ENCODE assay signal across 13 cellular contexts in the genomic region with DNA sequence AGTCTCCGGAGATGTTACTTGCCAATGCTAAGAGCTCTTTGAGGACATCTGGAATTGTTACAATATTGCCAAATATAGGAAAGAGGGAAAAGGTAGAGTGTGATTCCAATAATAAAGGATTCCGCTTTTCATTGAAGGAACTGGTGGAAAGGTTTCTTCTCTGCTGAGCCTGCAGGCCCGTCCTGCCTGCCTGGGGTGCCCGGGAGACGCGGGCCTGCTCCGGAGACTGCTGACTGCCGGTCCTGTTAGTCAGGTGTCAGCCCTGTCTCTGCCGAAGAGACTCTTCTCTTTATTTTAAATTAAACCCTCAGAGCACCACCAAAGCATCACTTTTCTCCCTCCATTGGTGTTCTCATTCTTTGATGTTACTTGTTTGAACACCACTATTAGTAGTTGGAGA. TPM values are rescaled to one million over a fixed set of nuclear protein-coding genes. Genes with fewer than 3 reads are reported as not detected.
A peak's percentile ranks its signal among the peaks of the same experiment; 100 is the strongest.
DNase-seq lines count a peak whose midpoint lies in the region; ATAC-seq and TF ChIP-seq lines count a peak whose summit lies in the region.
"Had no signal": no experiment of that assay in that cellular context is flagged by ENCODE, and none has a peak within 500 bp of the region (broad histone marks: within the 10 kb centered on the region; RNA-seq: fewer than 3 reads in every experiment).

No MANE protein-coding gene starts in this region.

- H3K4me3 Mint-ChIP-seq in T-helper 17 cell, result peak overlapping the region; percentile 77
- peak overlapping the region in 1 of 2 donors; percentile 31 for H3K4me3 Mint-ChIP-seq in effector memory CD8-positive, alpha-beta T cell
- no peak overlapping the region for H3K4me3 Mint-ChIP-seq in stimulated activated naive B cell treated with anti-CD40 and anti-IgM and Interleukin-4, amounts not matched to agents 10 μg/mL and 1 μg/mL and 100 μg/mL, for 72 hours

- no peak overlapping the region for H3K9ac ChIP-seq in fibroblast of lung (ENCODE audit: insufficient read depth, low read length)
- H3K9ac ChIP-seq: BLaER1 treated with 17β-estradiol and CSF1 and Interleukin-3, amounts not matched to agents 10 nM and 100 nM had no signal

- no peak overlapping the region for H3K27ac Mint-ChIP-seq in T-helper 17 cell
- H3K27ac Mint-ChIP-seq in effector memory CD8-positive, alpha-beta T cell, result no peak overlapping the region
- no peak overlapping the region for H3K27ac Mint-ChIP-seq in stimulated activated naive B cell treated with anti-CD40 and anti-IgM and Interleukin-4, amounts not matched to agents 10 μg/mL and 1 μg/mL and 100 μg/mL, for 72 hours
- H3K27ac Mint-ChIP-seq: activated naive CD4-positive, alpha-beta T cell treated with anti-CD3 and anti-CD28 coated beads, Interleukin-2, amount 50 U/mL, for 72 hours had no signal

- no peaks in the 10 kb centered on the region for H3K9me3 ChIP-seq in T-helper 17 cell (ENCODE audit: control insufficient read depth, low read length, poor library complexity, severe bottlenecking)
- no peaks in the 10 kb centered on the region for H3K9me3 ChIP-seq in fibroblast of lung (ENCODE audit: control insufficient read depth, insufficient read depth, low read depth, low read length)
- no peaks in the 10 kb centered on the region for H3K9me3 ChIP-seq in prostate gland

- peak overlapping the region; percentile 86 for H3K27ac ChIP-seq in fibroblast of lung (ENCODE audit: insufficient read depth, low read length)
- peak overlapping the region; percentile 95 to 96 for H3K27ac ChIP-seq in prostate gland
- H3K27ac ChIP-seq: BLaER1 treated with 17β-estradiol and CSF1 and Interleukin-3, amounts not matched to agents 10 nM and 100 nM; SK-N-MC had no signal

- H2AFZ ChIP-seq in fibroblast of lung (ENCODE audit: low read length), result no peak overlapping the region

- H3K27me3 Mint-ChIP-seq in T-helper 17 cell, result peaks cover 70% of the 10 kb centered on the region
- peaks cover 34 to 79% of the 10 kb centered on the region in 2 donors for H3K27me3 Mint-ChIP-seq in effector memory CD8-positive, alpha-beta T cell
- H3K27me3 Mint-ChIP-seq in stimulated activated naive B cell treated with anti-CD40 and anti-IgM and Interleukin-4, amounts not matched to agents 10 μg/mL and 1 μg/mL and 100 μg/mL, for 72 hours, result peaks cover 33 to 43% of the 10 kb centered on the region in 2 donors

- peak overlapping the region; percentile 91 for H3K4me2 ChIP-seq in fibroblast of lung (ENCODE audit: extremely low read depth, insufficient read depth, low read length)
- H3K4me2 ChIP-seq: BLaER1 treated with 17β-estradiol and CSF1 and Interleukin-3, amounts not matched to agents 10 nM and 100 nM had no signal

- H3K36me3 ChIP-seq in fibroblast of lung (ENCODE audit: control insufficient read depth, insufficient read depth, low read length), result peaks cover 5% of the 10 kb centered on the region
- H3K36me3 ChIP-seq in prostate gland, result no peaks in the 10 kb centered on the region
- H3K36me3 ChIP-seq: BLaER1 treated with 17β-estradiol and CSF1 and Interleukin-3, amounts not matched to agents 10 nM and 100 nM had no signal

- H3K4me3 ChIP-seq in AG10803 (ENCODE audit: low read length) (peak overlapping the region; percentile 74), fibroblast of lung (replicated peaks in 1 of 4; ENCODE audit: control extremely low read depth in 1 of 4, insufficient read depth in 1 of 4, low read depth in 3 of 4, low read length in 4 of 4) (peak overlapping the region; percentile 64 to 86 (median 82)), prostate gland (peak overlapping the region; percentile 57 to 92)
- H3K4me3 ChIP-seq: BLaER1 treated with 17β-estradiol and CSF1 and Interleukin-3, amounts not matched to agents 10 nM and 100 nM; SK-N-MC had no signal

- intact Hi-C loops in prostate gland (cut with DNase I), result loop anchor here (5.0 to 10.0 kb wide), 2 partner anchors 46 to 344 kb away; a partner anchor contains a TSS

- H3K27me3 ChIP-seq in fibroblast of lung (ENCODE audit: control insufficient read depth, insufficient read depth, low read length), result no peaks in the 10 kb centered on the region
- H3K27me3 ChIP-seq in prostate gland (replicated peaks; ENCODE audit: insufficient read depth), result no peaks in the 10 kb centered on the region
- H3K27me3 ChIP-seq: BLaER1 treated with 17β-estradiol and CSF1 and Interleukin-3, amounts not matched to agents 10 nM and 100 nM had no signal

- peaks cover 2% of the 10 kb centered on the region for H3K36me3 Mint-ChIP-seq in T-helper 17 cell (ENCODE audit: low read depth)
- H3K36me3 Mint-ChIP-seq in effector memory CD8-positive, alpha-beta T cell (ENCODE audit: insufficient read depth), result no peaks in the 10 kb centered on the region
- H3K36me3 Mint-ChIP-seq in stimulated activated naive B cell treated with anti-CD40 and anti-IgM and Interleukin-4, amounts not matched to agents 10 μg/mL and 1 μg/mL and 100 μg/mL, for 72 hours, result no peaks in the 10 kb centered on the region

- H3K79me2 ChIP-seq in fibroblast of lung (ENCODE audit: control insufficient read depth, insufficient read depth, low read length), result peaks cover 77% of the 10 kb centered on the region

- TF ChIP-seq CTCF in AG10803 (conservative IDR thresholded peaks at IDR 0.05; ENCODE audit: low read length) (no peak), fibroblast of lung (conservative IDR thresholded peaks at IDR 0.05 in 1 of 2, IDR thresholded peaks at IDR 0.05 in 1 of 2; ENCODE audit: low read depth in 1 of 2, low read length in 2 of 2) (no peak), prostate gland (IDR thresholded peaks at IDR 0.05) (no peak)

- H3K4me1 ChIP-seq in fibroblast of lung (ENCODE audit: control insufficient read depth, extremely low read depth, insufficient read depth, low read length) (peaks cover 22% of the 10 kb centered on the region), prostate gland (replicated peaks) (peaks cover 3% of the 10 kb centered on the region)
- H3K4me1 ChIP-seq: BLaER1 treated with 17β-estradiol and CSF1 and Interleukin-3, amounts not matched to agents 10 nM and 100 nM had no signal

- no peaks in the 10 kb centered on the region for H3K4me1 Mint-ChIP-seq in T-helper 17 cell
- H3K4me1 Mint-ChIP-seq in effector memory CD8-positive, alpha-beta T cell (ENCODE audit: low read depth in 2 of 2), result no peaks in the 10 kb centered on the region
- H3K4me1 Mint-ChIP-seq in stimulated activated naive B cell treated with anti-CD40 and anti-IgM and Interleukin-4, amounts not matched to agents 10 μg/mL and 1 μg/mL and 100 μg/mL, for 72 hours, result no peaks in the 10 kb centered on the region

- no peaks in the 10 kb centered on the region for H4K20me1 ChIP-seq in fibroblast of lung (ENCODE audit: control insufficient read depth, extremely low read depth, insufficient read depth, low read length)
- H4K20me1 ChIP-seq: BLaER1 treated with 17β-estradiol and CSF1 and Interleukin-3, amounts not matched to agents 10 nM and 100 nM had no signal

- ATAC-seq in T-helper 17 cell, result no peak
- no peak for ATAC-seq in effector memory CD8-positive, alpha-beta T cell (replicated peaks)
- ATAC-seq in stimulated activated naive B cell treated with anti-CD40 and anti-IgM and Interleukin-4, amounts not matched to agents 10 μg/mL and 1 μg/mL and 100 μg/mL, for 72 hours (replicated peaks), result no peak
- ATAC-seq: activated naive CD4-positive, alpha-beta T cell treated with anti-CD3 and anti-CD28 coated beads, Interleukin-2, amount 50 U/mL, for 72 hours had no signal

- DNase-seq in AG10803 (ENCODE audit: low read depth), result no peak
- no peak for DNase-seq in T-helper 17 cell
- peak in 1 of 2 donors; percentile 16 for DNase-seq in fibroblast of lung (ENCODE audit: low read depth in 2 of 2)
- peak; percentile 42 for DNase-seq in prostate gland (ENCODE audit: low spot score)
- DNase-seq in NCI-H524 (lab: John Stamatoyannopoulos, UW), result no peak
- no peak for DNase-seq in effector memory CD8-positive, alpha-beta T cell
- no peak for DNase-seq in stimulated activated naive B cell treated with anti-CD40 and anti-IgM and Interleukin-4, amounts not matched to agents 10 μg/mL and 1 μg/mL and 100 μg/mL, for 72 hours
- no peak for DNase-seq in AG08396 (ENCODE audit: low spot score)
- DNase-seq: kidney, NCI-H524 treated with DMSO at 0.1 percent for 48 hours had no signal

- TF ChIP-seq POLR2A in prostate gland (IDR thresholded peaks at IDR 0.05), result no peak

- WGBS in prostate gland, result 37% methylated on average over 9 of the region's 9 CpGs

- no peaks in the 10 kb centered on the region for H3K9me3 Mint-ChIP-seq in effector memory CD8-positive, alpha-beta T cell
- no peaks in the 10 kb centered on the region for H3K9me3 Mint-ChIP-seq in stimulated activated naive B cell treated with anti-CD40 and anti-IgM and Interleukin-4, amounts not matched to agents 10 μg/mL and 1 μg/mL and 100 μg/mL, for 72 hours
- H3K9me3 Mint-ChIP-seq: activated naive CD4-positive, alpha-beta T cell treated with anti-CD3 and anti-CD28 coated beads, Interleukin-2, amount 50 U/mL, for 72 hours had no signal

RNA-seq across cellular contexts. Expression of a gene that starts 2.2 kb away (rescaled TPM):
- total RNA-seq in T-helper 17 cell (not detected), fibroblast of lung (36.0 and 55.3 TPM in 2 replicates), prostate gland (100 to 1,000 TPM in 1 of 2 donors, 10 to 100 TPM in 1; 78.3 to 112 TPM)
- 62.7 and 62.8 TPM in 2 replicates for polyA plus RNA-seq in fibroblast of lung
- polyA plus RNA-seq in fibroblast of lung (2012), result 39.9 and 51.2 TPM in 2 replicates
- polyA minus RNA-seq in fibroblast of lung (ENCODE audit: low replicate concordance), result 205 and 211 TPM in 2 replicates
- total RNA-seq: activated naive CD4-positive, alpha-beta T cell treated with anti-CD3 and anti-CD28 coated beads, Interleukin-2, amount 50 U/mL, for 72 hours had no signal

Comparison
In these comparisons a context has a peak if more than half of its experiments do, and no peak if none do; other contexts are left out.
1. RNA of a gene that starts 2.2 kb away (total RNA-seq): 78.3 to 112 TPM in prostate gland and 36.0 to 55.3 TPM in fibroblast of lung; not detected in T-helper 17 cell; every median in the first group is over 10 times any median in the second.
2. Peak in every context shown above with its lines, with median percentiles within 50 percentile points of each other: H3K4me3 ChIP-seq.